In genomic region chr12:105921055-105921454, GRCh38 we compare ENCODE assay signal across 1 cellular context.
TF ChIP-seq lines count a peak whose summit lies in the region.

No MANE protein-coding gene starts in this region.

TF ChIP-seq in IMR-90, 13 proteins besides CTCF, POLR2A, EP300 and RAD21:
- TF ChIP-seq RFX5 (IDR thresholded peaks at IDR 0.05; ENCODE audit: low read depth, low read length): no peak
- no peak for TF ChIP-seq CEBPB (IDR thresholded peaks at IDR 0.05; ENCODE audit: low read depth, low read length)
- no peak for TF ChIP-seq SMC3 (IDR thresholded peaks at IDR 0.05; ENCODE audit: low read depth, low read length)
- no peak for TF ChIP-seq FOS (IDR thresholded peaks at IDR 0.05; ENCODE audit: low read depth, low read length)
- no peak for TF ChIP-seq USF2 (IDR thresholded peaks at IDR 0.05; ENCODE audit: low read depth, low read length)
- no peak for TF ChIP-seq RCOR1 (IDR thresholded peaks at IDR 0.05; ENCODE audit: insufficient replicate concordance, low read length)
- TF ChIP-seq MXI1 (IDR thresholded peaks at IDR 0.05; ENCODE audit: borderline replicate concordance, low read depth, low read length): no peak
- TF ChIP-seq NFE2L2 (IDR thresholded peaks at IDR 0.05; ENCODE audit: low read depth, low read length): no peak
- TF ChIP-seq MAFK (IDR thresholded peaks at IDR 0.05; ENCODE audit: low read depth, low read length): no peak
